ENCODE assay signal across 8 cellular contexts in genomic region chr11:16603890-16604783, GRCh38.
DNase-seq lines count a peak whose midpoint lies in the region; ATAC-seq, FAIRE-seq and TF ChIP-seq lines count a peak whose summit lies in the region.

No MANE protein-coding gene starts in this region.

- no peaks in the 10 kb centered on the region for H3K27me3 ChIP-seq in bronchial epithelial cell (ENCODE audit: control insufficient read depth, insufficient read depth, low read length)
- peaks cover 7% of the 10 kb centered on the region for H3K27me3 ChIP-seq in kidney epithelial cell (ENCODE audit: control insufficient read depth, insufficient read depth, low read length)

- no peaks in the 10 kb centered on the region for H3K36me3 ChIP-seq in bronchial epithelial cell (ENCODE audit: control insufficient read depth, insufficient read depth, low read length)
- H3K36me3 ChIP-seq in kidney epithelial cell (ENCODE audit: control insufficient read depth, insufficient read depth, low read length) = no peaks in the 10 kb centered on the region

- TF ChIP-seq CTCF in A549 (IDR thresholded peaks at IDR 0.05) (no peak), HFFc6 (IDR thresholded peaks at IDR 0.05) (no peak), bronchial epithelial cell (IDR thresholded peaks at IDR 0.05; ENCODE audit: insufficient read depth, low read length, severe bottlenecking) (no peak), kidney epithelial cell (IDR thresholded peaks at IDR 0.05; ENCODE audit: insufficient read depth, low read length, poor library complexity, severe bottlenecking) (no peak)

- peaks cover 9% of the 10 kb centered on the region for H3K4me1 Mint-ChIP-seq in HFFc6 (ENCODE audit: low read depth)
- peaks cover 32% of the 10 kb centered on the region for H3K4me1 Mint-ChIP-seq in stimulated activated naive CD8-positive, alpha-beta T cell treated with anti-CD3 and anti-CD28 coated beads, Interleukin-15, amount 100 ng/mL, for 72 hours

- H3K4me1 ChIP-seq in A549 = peaks cover 13% of the 10 kb centered on the region; the same call in 2 of the 3 replicates

- H3K27me3 Mint-ChIP-seq in HFFc6 (ENCODE audit: insufficient read depth) = peaks cover 28% of the 10 kb centered on the region
- no peaks in the 10 kb centered on the region for H3K27me3 Mint-ChIP-seq in stimulated activated naive CD8-positive, alpha-beta T cell treated with anti-CD3 and anti-CD28 coated beads, Interleukin-15, amount 100 ng/mL, for 72 hours

- FAIRE-seq in A549 (lab: Jason Lieb, UNC) (no peak), bronchial epithelial cell (lab: Jason Lieb, UNC) (no peak)

- peak overlapping the region; percentile 86 for H3K4me3 Mint-ChIP-seq in HFFc6
- peak overlapping the region; percentile 59 to 65 for H3K4me3 Mint-ChIP-seq in stimulated activated naive CD8-positive, alpha-beta T cell treated with anti-CD3 and anti-CD28 coated beads, Interleukin-15, amount 100 ng/mL, for 72 hours

- DNase-seq in A549 (ENCODE audit: low read depth in 1 of 2, low spot score in 1 of 2) (no peak), HFFc6 (no peak), bronchial epithelial cell (ENCODE audit: low read depth) (no peak), kidney epithelial cell (ENCODE audit: low read depth) (no peak), NCI-H524 treated with DMSO at 0.1 percent for 48 hours (lab: John Stamatoyannopoulos, UW) (no peak)
- no peak for DNase-seq in stimulated activated naive CD8-positive, alpha-beta T cell treated with anti-CD3 and anti-CD28 coated beads, Interleukin-15, amount 100 ng/mL, for 72 hours

- no peak for TF ChIP-seq POLR2A in A549 (IDR thresholded peaks at IDR 0.05; ENCODE audit: low read length)

- POLR2A ChIA-PET in A549 (lab: Yijun Ruan, JAX) = no interaction called here

- no peak for TF ChIP-seq RAD21 in A549 (conservative IDR thresholded peaks at IDR 0.05 in 1 of 2, IDR thresholded peaks at IDR 0.05 in 1 of 2)

- CTCF ChIA-PET in A549 (lab: Yijun Ruan, JAX) = interaction anchor here (1.3 to 3.0 kb wide), 5 partner anchors 10 to 954 kb away, joined by 3 to 16 read pairs (median 4); no protein-coding TSS in a partner anchor

- no peaks in the 10 kb centered on the region for H3K36me3 Mint-ChIP-seq in HFFc6 (ENCODE audit: low read depth)

- H3K27ac ChIP-seq in A549 = no peak overlapping the region

- H3K4me3 ChIP-seq in A549 = peak overlapping the region; percentile 50
- H3K4me3 ChIP-seq in bronchial epithelial cell (ENCODE audit: low read depth, low read length) = peak overlapping the region; percentile 76
- peak overlapping the region; percentile 62 for H3K4me3 ChIP-seq in kidney epithelial cell (ENCODE audit: low read depth, low read length)

- H3K27ac Mint-ChIP-seq in HFFc6 = peak overlapping the region; percentile 87; the same call in 1 of the 2 replicates
- no peak overlapping the region for H3K27ac Mint-ChIP-seq in stimulated activated naive CD8-positive, alpha-beta T cell treated with anti-CD3 and anti-CD28 coated beads, Interleukin-15, amount 100 ng/mL, for 72 hours

- peak; percentile 12 to 16; a peak in 3 of 6 replicates for ATAC-seq in A549
- no peak for ATAC-seq in stimulated activated naive CD8-positive, alpha-beta T cell treated with anti-CD3 and anti-CD28 coated beads, Interleukin-15, amount 100 ng/mL, for 72 hours
- no peak for ATAC-seq in GM21576 (IDR thresholded peaks at IDR 0.05; ENCODE audit: unreplicated experiment)
- no peak for ATAC-seq in HG03025 (IDR thresholded peaks at IDR 0.05; ENCODE audit: low FRiP score, unreplicated experiment)

- peak overlapping the region; percentile 96 for H3K4me2 ChIP-seq in A549

- no peaks in the 10 kb centered on the region for H3K9me3 Mint-ChIP-seq in HFFc6
- H3K9me3 Mint-ChIP-seq in stimulated activated naive CD8-positive, alpha-beta T cell treated with anti-CD3 and anti-CD28 coated beads, Interleukin-15, amount 100 ng/mL, for 72 hours = no peaks in the 10 kb centered on the region

- TF ChIP-seq EP300 in A549 (IDR thresholded peaks at IDR 0.05) = no peak

- 62% methylated on average over 53 of the region's 53 CpGs for WGBS in A549 (ENCODE audit: missing lambda C conversion rate)

- H3K9me3 ChIP-seq in A549 = no peaks in the 10 kb centered on the region

TF ChIP-seq in A549, 52 proteins besides CTCF, POLR2A, EP300 and RAD21:
- TF ChIP-seq SREBF2 (IDR thresholded peaks at IDR 0.05) = no peak
- TF ChIP-seq ZNF302 (CRISPR knock-in tag; IDR thresholded peaks at IDR 0.05) = no peak
- TF ChIP-seq NPAS2 (CRISPR knock-in tag; IDR thresholded peaks at IDR 0.05; ENCODE audit: borderline replicate concordance) = no peak
- TF ChIP-seq BHLHE40 (IDR thresholded peaks at IDR 0.05; ENCODE audit: low read depth, low read length) = no peak
- TF ChIP-seq FOXS1 (CRISPR knock-in tag; IDR thresholded peaks at IDR 0.05) = no peak
- TF ChIP-seq RARB (CRISPR knock-in tag; IDR thresholded peaks at IDR 0.05) = no peak
- TF ChIP-seq HOXB13 (CRISPR knock-in tag; IDR thresholded peaks at IDR 0.05; ENCODE audit: low read depth) = no peak

Comparison
In these comparisons a context has a peak if more than half of its experiments do, and no peak if none do; other contexts are left out.
1. ATAC-seq: peak in A549 (2 of 2); none in stimulated activated naive CD8-positive, alpha-beta T cell treated with anti-CD3 and anti-CD28 coated beads, Interleukin-15, amount 100 ng/mL, for 72 hours (single experiment), GM21576 (single experiment) and HG03025 (single experiment).
2. Peak in every context shown above with its lines, with median percentiles within 50 percentile points of each other: H3K4me3 ChIP-seq.